In genomic region chr5:53092242-53092641, GRCh38 we compare ENCODE assay signal across 15 cellular contexts. TPM values are rescaled to one million over a fixed set of nuclear protein-coding genes. Genes with fewer than 3 reads are reported as not detected.
DNase-seq lines count a peak whose midpoint lies in the region; ATAC-seq and TF ChIP-seq lines count a peak whose summit lies in the region.
"Had no signal": no experiment of that assay in that cellular context is flagged by ENCODE, and none has a peak within 500 bp of the region (broad histone marks: within the 10 kb centered on the region; RNA-seq: fewer than 3 reads in every experiment).

No MANE protein-coding gene starts in this region.

- no peak overlapping the region for H3K4me3 ChIP-seq in ascending aorta
- H3K4me3 ChIP-seq: A549, GM23338 had no signal

- H3K4me1 Mint-ChIP-seq in HFFc6 (ENCODE audit: low read depth) = peaks cover 50% of the 10 kb centered on the region
- H3K4me1 Mint-ChIP-seq in effector memory CD8-positive, alpha-beta T cell (ENCODE audit: low read depth in 2 of 2) = peaks cover 3% of the 10 kb centered on the region in 2 donors
- peaks cover 20% of the 10 kb centered on the region for H3K4me1 Mint-ChIP-seq in stimulated activated effector memory CD8-positive, alpha-beta T cell treated with anti-CD3 and anti-CD28 coated beads, Interleukin-12 subunit alpha, Interleukin-12 subunit beta, amount 100 ng/mL, for 72 hours
- H3K4me1 Mint-ChIP-seq: GM23338 had no signal

- no peaks in the 10 kb centered on the region for H3K27me3 ChIP-seq in ascending aorta

- no peaks in the 10 kb centered on the region; the same call in 1 of the 2 replicates for H3K27me3 Mint-ChIP-seq in HFFc6 (ENCODE audit: insufficient read depth)
- no peaks in the 10 kb centered on the region for H3K27me3 Mint-ChIP-seq in effector memory CD8-positive, alpha-beta T cell
- H3K27me3 Mint-ChIP-seq: CD4-positive, alpha-beta T cell had no signal

- no peaks in the 10 kb centered on the region for H3K9me3 ChIP-seq in ascending aorta
- H3K9me3 ChIP-seq: A549 had no signal

- peak; percentile 39 for ATAC-seq in left lobe of liver
- no peak for ATAC-seq in effector memory CD8-positive, alpha-beta T cell (replicated peaks)
- no peak for ATAC-seq in stimulated activated effector memory CD8-positive, alpha-beta T cell treated with anti-CD3 and anti-CD28 coated beads, Interleukin-12 subunit alpha, Interleukin-12 subunit beta, amount 100 ng/mL, for 72 hours
- ATAC-seq: A549, GM23338 had no signal

- H3K4me1 ChIP-seq in ascending aorta = peaks cover 0 to 3% of the 10 kb centered on the region in 2 donors

- H3K36me3 Mint-ChIP-seq in HFFc6 (ENCODE audit: low read depth) = peaks cover 14% of the 10 kb centered on the region
- peaks cover under 1% of the 10 kb centered on the region for H3K36me3 Mint-ChIP-seq in effector memory CD8-positive, alpha-beta T cell (ENCODE audit: insufficient read depth)
- H3K36me3 Mint-ChIP-seq in stimulated activated effector memory CD8-positive, alpha-beta T cell treated with anti-CD3 and anti-CD28 coated beads, Interleukin-12 subunit alpha, Interleukin-12 subunit beta, amount 100 ng/mL, for 72 hours = peaks cover 2% of the 10 kb centered on the region

- DNase-seq in DMS53 (lab: John Stamatoyannopoulos, UW) (peak; percentile 22), DMS53 treated with DMSO at 0.1 percent for 48 hours (lab: John Stamatoyannopoulos, UW; ENCODE audit: unreplicated experiment) (no peak), HFFc6 (no peak), ascending aorta (ENCODE audit: low spot score in 2 of 2) (no peak), left lobe of liver (ENCODE audit: low spot score) (no peak), NCI-H1694 treated with DMSO at 0.1 percent for 48 hours (lab: John Stamatoyannopoulos, UW) (no peak)
- no peak for DNase-seq in effector memory CD8-positive, alpha-beta T cell
- no peak for DNase-seq in stimulated activated effector memory CD8-positive, alpha-beta T cell treated with anti-CD3 and anti-CD28 coated beads, Interleukin-12 subunit alpha, Interleukin-12 subunit beta, amount 100 ng/mL, for 72 hours (ENCODE audit: low spot score in 2 of 2)
- DNase-seq: AML-193; CD4-positive, alpha-beta T cell; HCEC 1CT had no signal

- peak overlapping the region; percentile 5 to 34 for H3K27ac ChIP-seq in ascending aorta
- H3K27ac ChIP-seq: 22Rv1, A549, C4-2B had no signal

- H3K36me3 ChIP-seq in ascending aorta = peaks cover 4 to 7% of the 10 kb centered on the region in 2 donors

- no peaks in the 10 kb centered on the region for H3K9me3 Mint-ChIP-seq in HFFc6
- no peaks in the 10 kb centered on the region for H3K9me3 Mint-ChIP-seq in effector memory CD8-positive, alpha-beta T cell
- H3K9me3 Mint-ChIP-seq in stimulated activated effector memory CD8-positive, alpha-beta T cell treated with anti-CD3 and anti-CD28 coated beads, Interleukin-12 subunit alpha, Interleukin-12 subunit beta, amount 100 ng/mL, for 72 hours = no peaks in the 10 kb centered on the region
- H3K9me3 Mint-ChIP-seq: CD4-positive, alpha-beta T cell; GM23338 had no signal

- no peak overlapping the region for H3K4me3 Mint-ChIP-seq in HFFc6
- no peak overlapping the region for H3K4me3 Mint-ChIP-seq in effector memory CD8-positive, alpha-beta T cell
- H3K4me3 Mint-ChIP-seq in stimulated activated effector memory CD8-positive, alpha-beta T cell treated with anti-CD3 and anti-CD28 coated beads, Interleukin-12 subunit alpha, Interleukin-12 subunit beta, amount 100 ng/mL, for 72 hours = no peak overlapping the region
- H3K4me3 Mint-ChIP-seq: CD4-positive, alpha-beta T cell; GM23338 had no signal

- peak overlapping the region; percentile 15; the same call in 1 of the 2 replicates for H3K27ac Mint-ChIP-seq in HFFc6
- H3K27ac Mint-ChIP-seq in effector memory CD8-positive, alpha-beta T cell = peak overlapping the region in 1 of 2 donors; percentile 13
- no peak overlapping the region for H3K27ac Mint-ChIP-seq in stimulated activated effector memory CD8-positive, alpha-beta T cell treated with anti-CD3 and anti-CD28 coated beads, Interleukin-12 subunit alpha, Interleukin-12 subunit beta, amount 100 ng/mL, for 72 hours
- H3K27ac Mint-ChIP-seq: CD4-positive, alpha-beta T cell; GM23338 had no signal

- TF ChIP-seq CTCF in HFFc6 (IDR thresholded peaks at IDR 0.05) (no peak), ascending aorta (IDR thresholded peaks at IDR 0.05) (no peak)

- intact Hi-C loops in ascending aorta (cut with DNase I) = loop anchor here (10.0 kb wide), 3 partner anchors 307 to 427 kb away; partner anchors contain the start of genes ITGA1 and PELO

RNA-seq across cellular contexts. Expression of gene MOCS2, which starts 17.3 kb away (rescaled TPM):
- total RNA-seq in HFFc6 (2021; fragmentation: NEBNext Ultra II Directional; extraction: Animal tissue kit (Norgen Biotek cat#: 25700)) = 10 to 100 TPM; 51.2 to 58.7 (median 54.9) TPM
- total RNA-seq in ascending aorta (21.3 TPM), left lobe of liver (42.5 TPM)
